Comparison of ENCODE assay signal across 20 cellular contexts in the genomic region with DNA sequence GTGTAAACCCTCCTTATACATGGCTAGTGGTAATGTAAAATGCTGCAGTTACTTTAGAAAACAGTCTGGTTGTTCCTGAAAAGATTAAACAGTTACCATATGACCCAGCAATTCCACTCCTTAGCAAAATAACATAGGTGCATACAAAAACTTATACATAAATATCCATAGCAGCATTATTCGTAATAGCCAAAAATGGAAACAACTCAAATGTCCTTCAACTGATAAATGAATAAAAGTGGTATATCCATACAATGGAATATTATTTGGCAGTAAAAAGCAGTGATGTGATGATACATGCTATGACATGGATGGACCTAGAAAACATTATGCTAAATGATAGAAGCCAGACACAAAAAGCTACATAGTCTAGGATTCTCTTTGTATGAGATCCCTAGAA. TPM values are rescaled to one million over a fixed set of nuclear protein-coding genes. Genes with fewer than 3 reads are reported as not detected.
DNase-seq lines count a peak whose midpoint lies in the region; ATAC-seq, FAIRE-seq and TF ChIP-seq lines count a peak whose summit lies in the region.
"Had no signal": no experiment of that assay in that cellular context is flagged by ENCODE, and none has a peak within 500 bp of the region (broad histone marks: within the 10 kb centered on the region; RNA-seq: fewer than 3 reads in every experiment).

No MANE protein-coding gene starts in this region.

- no peak overlapping the region for H3K4me2 ChIP-seq in K562 (ENCODE audit: insufficient read depth, low read length)
- H3K4me2 ChIP-seq in endothelial cell of umbilical vein (ENCODE audit: insufficient read depth, low read length): peak overlapping the region; percentile 55

- no peaks in the 10 kb centered on the region for H3K9me1 ChIP-seq in K562 (ENCODE audit: control insufficient read depth, insufficient read depth, low read length)
- H3K9me1 ChIP-seq in endothelial cell of umbilical vein (replicated peaks; ENCODE audit: control insufficient read depth, extremely low read depth, insufficient read depth, low read length): no peaks in the 10 kb centered on the region

- WGBS in K562 (ENCODE audit: insufficient coverage, low coverage, missing lambda C conversion rate): 87% methylated on average over 1 of the region's 1 CpG
- 96 to 98% (median 98%) methylated on average over 1 of the region's 1 CpG for WGBS in psoas muscle, 3 donors

- H3K27ac Mint-ChIP-seq in activated naive CD8-positive, alpha-beta T cell: peak overlapping the region; percentile 0
- H3K27ac Mint-ChIP-seq in activated naive CD8-positive, alpha-beta T cell treated with anti-CD3 and anti-CD28 coated beads, Interleukin-2, amount 50 U/mL, for 24 hours: no peak overlapping the region
- H3K27ac Mint-ChIP-seq: CD4-positive, alpha-beta T cell; HFFc6 had no signal

- H4K20me1 ChIP-seq in K562 (replicated peaks; ENCODE audit: control insufficient read depth, insufficient read depth, low read length) (no peaks in the 10 kb centered on the region), endothelial cell of umbilical vein (replicated peaks; ENCODE audit: control insufficient read depth, extremely low read depth, insufficient read depth, low read length) (no peaks in the 10 kb centered on the region)

- no peak for TF ChIP-seq EP300 in K562 (IDR thresholded peaks at IDR 0.05; ENCODE audit: low read length)

- H3K27me3 ChIP-seq in K562 (ENCODE audit: control insufficient read depth in 2 of 2, insufficient read depth in 2 of 2, low read length in 2 of 2) (no peaks in the 10 kb centered on the region), endothelial cell of umbilical vein (ENCODE audit: control insufficient read depth in 2 of 2, insufficient read depth in 2 of 2, low read length in 2 of 2) (no peaks in the 10 kb centered on the region), psoas muscle (ENCODE audit: insufficient read depth in 3 of 3, low read length in 2 of 3) (no peaks in the 10 kb centered on the region)

- CTCF ChIA-PET in HEK293 (lab: Yijun Ruan, JAX): interaction anchor here (0.5 to 0.6 kb wide), 2 partner anchors 43 to 354 kb away, joined by 3 to 5 read pairs; no protein-coding TSS in a partner anchor
- CTCF ChIA-PET in K562 (lab: Yijun Ruan, JAX; ENCODE audit: low intra/inter-chr PET ratio): no interaction called here
- CTCF ChIA-PET in endothelial cell of umbilical vein (lab: Charles Lee): no interaction called here

- TF ChIP-seq RAD21 in K562 (CRISPR knock-in tag; conservative IDR thresholded peaks at IDR 0.05 in 1 of 2, IDR thresholded peaks at IDR 0.05 in 1 of 2): no peak

- TF ChIP-seq CTCF in HEK293 (tag by site-specific recombination; IDR thresholded peaks at IDR 0.05) (no peak), K562 (IDR thresholded peaks at IDR 0.05 in 2 of 3, conservative IDR thresholded peaks at IDR 0.05 in 1 of 3; ENCODE audit: insufficient read depth in 2 of 3, low read depth in 1 of 3, low read length in 3 of 3) (no peak), endothelial cell of umbilical vein (IDR thresholded peaks at IDR 0.05; ENCODE audit: extremely low read depth in 1 of 2, insufficient read depth in 1 of 2, low read depth in 1 of 2, low read length in 2 of 2) (no peak), psoas muscle (IDR thresholded peaks at IDR 0.05) (no peak)

- H3K4me1 ChIP-seq in HEK293 (ENCODE audit: control insufficient read depth, insufficient read depth, low read length): no peaks in the 10 kb centered on the region
- no peaks in the 10 kb centered on the region for H3K4me1 ChIP-seq in K562 (replicated peaks in 1 of 2; ENCODE audit: control insufficient read depth in 2 of 2, insufficient read depth in 2 of 2, low read length in 2 of 2)
- peaks cover 19% of the 10 kb centered on the region for H3K4me1 ChIP-seq in endothelial cell of umbilical vein (ENCODE audit: control insufficient read depth, extremely low read depth, insufficient read depth, low read length)
- no peaks in the 10 kb centered on the region for H3K4me1 ChIP-seq in psoas muscle

- ATAC-seq in activated naive CD8-positive, alpha-beta T cell treated with anti-CD3 and anti-CD28 coated beads, Interleukin-2, amount 50 U/mL, for 24 hours: no peak
- ATAC-seq in K562 (no peak), psoas muscle (no peak)

- H3K27me3 Mint-ChIP-seq in activated naive CD8-positive, alpha-beta T cell: no peaks in the 10 kb centered on the region
- H3K27me3 Mint-ChIP-seq in activated naive CD8-positive, alpha-beta T cell treated with anti-CD3 and anti-CD28 coated beads, Interleukin-2, amount 50 U/mL, for 24 hours: no peaks in the 10 kb centered on the region
- H3K27me3 Mint-ChIP-seq: CD4-positive, alpha-beta T cell had no signal

- peaks cover 8% of the 10 kb centered on the region for H3K36me3 Mint-ChIP-seq in activated naive CD8-positive, alpha-beta T cell
- peaks cover 5% of the 10 kb centered on the region for H3K36me3 Mint-ChIP-seq in activated naive CD8-positive, alpha-beta T cell treated with anti-CD3 and anti-CD28 coated beads, Interleukin-2, amount 50 U/mL, for 24 hours (ENCODE audit: low read depth)

- H3K79me2 ChIP-seq in K562 (ENCODE audit: control insufficient read depth, insufficient read depth, low read length): no peaks in the 10 kb centered on the region
- H3K79me2 ChIP-seq in endothelial cell of umbilical vein (ENCODE audit: control insufficient read depth, insufficient read depth, low read length): no peaks in the 10 kb centered on the region

- FAIRE-seq in K562 (lab: Jason Lieb, UNC) (no peak), endothelial cell of umbilical vein (lab: Jason Lieb, UNC) (no peak), HTR-8/SVneo (lab: Jason Lieb, UNC) (no peak)
- FAIRE-seq: GM12892, GM18507, H54 had no signal

- no peak overlapping the region for H3K9ac ChIP-seq in K562 (ENCODE audit: insufficient read depth in 1 of 2, low read depth in 2 of 2, low read length in 2 of 2)
- no peak overlapping the region for H3K9ac ChIP-seq in endothelial cell of umbilical vein (replicated peaks; ENCODE audit: extremely low read depth, insufficient read depth, low read length)
- H3K9ac ChIP-seq: GM23248 had no signal

- no peak overlapping the region for H3K4me3 Mint-ChIP-seq in activated naive CD8-positive, alpha-beta T cell
- no peak overlapping the region for H3K4me3 Mint-ChIP-seq in activated naive CD8-positive, alpha-beta T cell treated with anti-CD3 and anti-CD28 coated beads, Interleukin-2, amount 50 U/mL, for 24 hours
- H3K4me3 Mint-ChIP-seq: CD4-positive, alpha-beta T cell; HFFc6 had no signal

- dilution Hi-C loops in endothelial cell of umbilical vein (cut with MboI; ENCODE audit: extremely low pct_ligation_motif_present, low sequenced_read_pairs): no loop called here

- no peak for DNase-seq in activated naive CD8-positive, alpha-beta T cell treated with anti-CD3 and anti-CD28 coated beads, Interleukin-2, amount 50 U/mL, for 24 hours
- no peak for DNase-seq in K562 (ENCODE audit: extremely low read depth in 1 of 4, low spot score in 3 of 4)
- no peak for DNase-seq in endothelial cell of umbilical vein (ENCODE audit: low read depth, low spot score)
- DNase-seq in psoas muscle: no peak
- no peak for DNase-seq in HTR-8/SVneo (ENCODE audit: insufficient read length, low spot score)
- DNase-seq in nucleus accumbens (lab: John Stamatoyannopoulos, UW): no peak
- DNase-seq: ACHN; CD4-positive, alpha-beta T cell; DMS153; DMS79; GDM1; GM23248; HCEC 1CT; HFFc6 had no signal

- intact Hi-C loops in K562 (cut with micrococcal nuclease) (no loop called here), endothelial cell of umbilical vein (cut with micrococcal nuclease) (no loop called here), psoas muscle (cut with DNase I) (no loop called here)

- no peak overlapping the region for H3K4me3 ChIP-seq in HEK293 (ENCODE audit: low read depth, low read length)
- H3K4me3 ChIP-seq in K562: no peak overlapping the region
- H3K4me3 ChIP-seq in endothelial cell of umbilical vein (replicated peaks in 1 of 3; ENCODE audit: insufficient read depth in 1 of 3, low read depth in 1 of 3, low read length in 3 of 3): no peak overlapping the region
- H3K4me3 ChIP-seq in psoas muscle: no peak overlapping the region
- H3K4me3 ChIP-seq: GM23248 had no signal

- H3K9me3 ChIP-seq in HEK293 (ENCODE audit: control insufficient read depth, insufficient read depth, low read depth, low read length) (no peaks in the 10 kb centered on the region), K562 (replicated peaks; ENCODE audit: control insufficient read depth, insufficient read depth, low read depth, low read length) (no peaks in the 10 kb centered on the region), endothelial cell of umbilical vein (replicated peaks; ENCODE audit: control insufficient read depth, insufficient read depth, low read length) (no peaks in the 10 kb centered on the region), psoas muscle (no peaks in the 10 kb centered on the region)

- POLR2A ChIA-PET in HEK293 (lab: Yijun Ruan, JAX): no interaction called here
- POLR2A ChIA-PET in K562 (lab: Yijun Ruan, JAX): no interaction called here
- POLR2A ChIA-PET in endothelial cell of umbilical vein (lab: Charles Lee): no interaction called here

- TSS peak; percentile 27 for BruUV-seq in K562 (replicated peaks; lab: Mats Ljungman, UMichigan)
- no TSS peak for BruUV-seq in endothelial cell of umbilical vein (replicated peaks; lab: Mats Ljungman, UMichigan)

- TF ChIP-seq POLR2A in K562 (conservative IDR thresholded peaks at IDR 0.05) (no peak), endothelial cell of umbilical vein (IDR thresholded peaks at IDR 0.05; ENCODE audit: low read depth, low read length) (no peak)

- H2AFZ ChIP-seq in K562 (ENCODE audit: low read depth, low read length): no peak overlapping the region
- no peak overlapping the region for H2AFZ ChIP-seq in endothelial cell of umbilical vein (ENCODE audit: low read depth, low read length)
- H2AFZ ChIP-seq: GM23248 had no signal

- H3K4me1 Mint-ChIP-seq in activated naive CD8-positive, alpha-beta T cell (ENCODE audit: low read depth): no peaks in the 10 kb centered on the region
- no peaks in the 10 kb centered on the region for H3K4me1 Mint-ChIP-seq in activated naive CD8-positive, alpha-beta T cell treated with anti-CD3 and anti-CD28 coated beads, Interleukin-2, amount 50 U/mL, for 24 hours

- no peaks in the 10 kb centered on the region for H3K9me3 Mint-ChIP-seq in activated naive CD8-positive, alpha-beta T cell (ENCODE audit: low read depth)
- H3K9me3 Mint-ChIP-seq in activated naive CD8-positive, alpha-beta T cell treated with anti-CD3 and anti-CD28 coated beads, Interleukin-2, amount 50 U/mL, for 24 hours: no peaks in the 10 kb centered on the region
- H3K9me3 Mint-ChIP-seq: CD4-positive, alpha-beta T cell had no signal

- in situ Hi-C loops in K562 (cut with MboI): no loop called here

- H3K27ac ChIP-seq in HEK293 (ENCODE audit: extremely low read depth, low read depth, low read length): no peak overlapping the region
- H3K27ac ChIP-seq in K562 (ENCODE audit: extremely low read depth, low read depth, low read length): no peak overlapping the region
- H3K27ac ChIP-seq in endothelial cell of umbilical vein (ENCODE audit: insufficient read depth, low read depth, low read length): peak overlapping the region; percentile 22
- no peak overlapping the region for H3K27ac ChIP-seq in psoas muscle
- H3K27ac ChIP-seq: C4-2B, GM23248 had no signal

- H3K36me3 ChIP-seq in HEK293 (ENCODE audit: control insufficient read depth in 2 of 2, insufficient read depth in 1 of 2, low read length in 2 of 2) (peaks cover 26 to 54% of the 10 kb centered on the region in 2 experiments), K562 (ENCODE audit: control insufficient read depth, insufficient read depth, low read length) (peaks cover 13% of the 10 kb centered on the region; the same call in 2 of the 3 replicates), endothelial cell of umbilical vein (ENCODE audit: control insufficient read depth in 2 of 2, extremely low read depth in 1 of 2, insufficient read depth in 2 of 2, low read length in 2 of 2) (peaks cover 2 to 4% of the 10 kb centered on the region in 2 experiments), psoas muscle (ENCODE audit: insufficient read depth in 1 of 2, low read depth in 1 of 2) (peaks cover 0 to 36% of the 10 kb centered on the region in 2 donors)

RNA-seq across cellular contexts. Expression of a gene that starts 31.6 kb away (rescaled TPM):
- total RNA-seq in K562 (2011; cell fraction: chromatin; rRNA removed; ENCODE audit: low replicate concordance): 90.7 and 131 TPM in 2 replicates
- 52.2 and 64.7 TPM in 2 replicates for total RNA-seq in K562 (2011; cell fraction: nucleolus; rRNA removed)
- 66.7 and 91.1 TPM in 2 replicates for total RNA-seq in K562 (2011; cell fraction: nucleoplasm; rRNA removed)
- total RNA-seq in K562 (2014; rRNA removed) (21.1 and 25.5 TPM in 2 replicates), K562 (2014; rRNA removed; fragmentation: Illumina TruSeq; extraction: Trizol) (25.3 and 29.0 TPM in 2 replicates), K562 (2015; rRNA removed; fragmentation: Illumina TruSeq; extraction: Trizol) (23.7 and 25.7 TPM in 2 replicates), K562 (2021) (58.0 and 70.3 TPM in 2 replicates), endothelial cell of umbilical vein (44.5 and 50.5 TPM in 2 replicates), psoas muscle (10 to 100 TPM; 21.7 to 35.5 (median 29.9) TPM)
- polyA plus RNA-seq in K562 (2011; rRNA removed) (25.2 and 37.3 TPM in 2 replicates), K562 (2014; fragmentation: Illumina TruSeq; extraction: Trizol) (36.5 and 37.0 TPM in 2 replicates), K562 (2014; fragmentation: Nextera tagmentation; extraction: Ambion mirVana) (10 to 100 TPM; 11.1 to 11.9 TPM), K562 (2014; rRNA removed) (25.4 and 30.6 TPM in 2 replicates), endothelial cell of umbilical vein (30.6 and 33.7 TPM in 2 replicates), psoas muscle (1 to 10 TPM; 7.2 to 8.9 (median 8.8) TPM)
- 28.7 and 44.8 TPM in 2 replicates for polyA plus RNA-seq in K562 (2011; cell fraction: cytosol; rRNA removed)
- 27.1 and 40.0 TPM in 2 replicates for polyA plus RNA-seq in K562 (2011; cell fraction: nucleus; rRNA removed)
- 31.5 and 32.8 TPM in 2 replicates for polyA plus RNA-seq in K562 (2012)
- polyA minus RNA-seq in K562 (2011; rRNA and poly(A)+ RNA removed): 61.5 and 68.7 TPM in 2 replicates
- 40.8 and 42.9 TPM in 2 replicates for polyA minus RNA-seq in K562 (2011; cell fraction: cytosol; rRNA and poly(A)+ RNA removed)
- 31.8 and 36.4 TPM in 2 replicates for polyA minus RNA-seq in K562 (2011; cell fraction: nucleus; rRNA and poly(A)+ RNA removed)
- polyA plus RNA-seq in endothelial cell of umbilical vein (2011; cell fraction: cytosol; rRNA removed): 20.1 and 23.1 TPM in 2 replicates
- polyA plus RNA-seq in endothelial cell of umbilical vein (2011; cell fraction: nucleus; rRNA removed): 32.9 and 34.7 TPM in 2 replicates
- polyA plus RNA-seq in endothelial cell of umbilical vein (2012): 19.2 and 20.3 TPM in 2 replicates
- polyA minus RNA-seq in endothelial cell of umbilical vein: 59.3 and 62.0 TPM in 2 replicates
- polyA minus RNA-seq in endothelial cell of umbilical vein (2011; cell fraction: cytosol; rRNA and poly(A)+ RNA removed): 32.8 TPM
- polyA minus RNA-seq in endothelial cell of umbilical vein (2011; cell fraction: nucleus; rRNA and poly(A)+ RNA removed): 38.5 and 48.7 TPM in 2 replicates
